In the genomic region with DNA sequence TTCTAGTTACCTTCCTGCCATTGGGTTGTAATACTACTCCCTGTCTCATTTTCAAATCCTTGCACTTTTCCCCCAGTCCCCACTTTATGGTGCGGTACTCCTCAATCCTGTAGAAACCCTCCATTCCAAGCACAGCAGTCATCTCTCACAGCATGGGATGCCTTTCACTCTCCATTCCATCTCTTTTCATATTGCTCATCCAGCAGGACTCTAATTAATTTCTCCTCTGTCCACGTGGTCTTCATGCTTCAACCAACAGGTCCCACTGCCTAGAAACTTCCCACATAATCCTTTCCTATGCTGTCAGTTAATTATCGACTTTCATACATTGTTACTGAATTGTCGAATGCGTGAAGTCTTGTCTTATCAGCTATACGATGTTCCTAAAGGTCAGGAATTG, we compare ENCODE assay signal across 29 cellular contexts.
DNase-seq lines count a peak whose midpoint lies in the region; ATAC-seq and TF ChIP-seq lines count a peak whose summit lies in the region.
"Had no signal": no experiment of that assay in that cellular context is flagged by ENCODE, and none has a peak within 500 bp of the region (broad histone marks: within the 10 kb centered on the region; RNA-seq: fewer than 3 reads in every experiment).

No MANE protein-coding gene starts in this region.

- no peaks in the 10 kb centered on the region for H4K20me1 ChIP-seq in mammary epithelial cell (ENCODE audit: insufficient read depth, low read length)

- ATAC-seq in thoracic aorta (ENCODE audit: insufficient number of reproducible peaks, low FRiP score, low read depth) (no peak), HG02884 (IDR thresholded peaks at IDR 0.05; ENCODE audit: unreplicated experiment) (no peak)
- ATAC-seq: activated naive CD4-positive, alpha-beta T cell treated with anti-CD3 and anti-CD28 coated beads, Interleukin-2, amount 50 U/mL, for 72 hours; lower lobe of right lung had no signal

- no peak overlapping the region for H2AFZ ChIP-seq in mammary epithelial cell (ENCODE audit: low read depth, low read length)

- H3K27ac ChIP-seq in mammary epithelial cell (ENCODE audit: insufficient read depth, low read depth, low read length) = no peak overlapping the region
- peak overlapping the region; percentile 12 to 87 for H3K27ac ChIP-seq in thoracic aorta
- H3K27ac ChIP-seq: 22Rv1, lower lobe of right lung, SJCRH30, testis had no signal

- 88% methylated on average over 3 of the region's 6 CpGs for WGBS in mammary epithelial cell (ENCODE audit: low coverage, missing lambda C conversion rate)

- H3K4me3 Mint-ChIP-seq in MCF 10A (ENCODE audit: unreplicated experiment) = no peak overlapping the region
- H3K4me3 Mint-ChIP-seq in brain = no peak overlapping the region
- H3K4me3 Mint-ChIP-seq: activated CD4-positive, alpha-beta memory T cell treated with anti-CD3 and anti-CD28 coated beads for 36 hours; activated T-helper 1 cell treated with anti-CD3 and anti-CD28 coated beads, Interleukin-12 subunit alpha, Interleukin-12 subunit beta, Interleukin-2, Interleukin-4 antibody, amounts not matched to agents 30 ng/mL and 10 ng/mL and 1 ng/mL, durations not matched to agents 14 hours and 24 hours and 36 hours; CD8-positive, alpha-beta memory T cell had no signal

- H3K9me3 ChIP-seq in mammary epithelial cell (replicated peaks; ENCODE audit: insufficient read depth, low read length) = no peaks in the 10 kb centered on the region
- no peaks in the 10 kb centered on the region for H3K9me3 ChIP-seq in thoracic aorta
- H3K9me3 ChIP-seq: lower lobe of right lung, Peyer's patch, SJCRH30, testis had no signal

- dilution Hi-C loops in mammary epithelial cell (cut with HindIII; ENCODE audit: low sequenced_read_pairs) = no loop called here

- POLR2A ChIA-PET in MCF 10A (lab: Yijun Ruan, JAX) = interaction anchor here (1.3 kb wide), 1 partner anchor 11 kb away, joined by 3 read pairs; no protein-coding TSS in a partner anchor

- H3K9ac ChIP-seq in mammary epithelial cell (ENCODE audit: insufficient read depth, low read length) = no peak overlapping the region

- in situ Hi-C loops in mammary epithelial cell (cut with MboI; ENCODE audit: low sequenced_read_pairs in 2 of 2) = no loop called here

- peak overlapping the region; percentile 6 for H3K27ac Mint-ChIP-seq in MCF 10A (ENCODE audit: low read depth, unreplicated experiment)
- peak overlapping the region in 4 of 5 experiments; percentile 7 to 65 (median 28) for H3K27ac Mint-ChIP-seq in brain
- H3K27ac Mint-ChIP-seq: activated CD4-positive, alpha-beta memory T cell treated with anti-CD3 and anti-CD28 coated beads for 36 hours; activated naive CD4-positive, alpha-beta T cell treated with anti-CD3 and anti-CD28 coated beads, Interleukin-2, amount 50 U/mL, for 72 hours; activated T-helper 1 cell treated with anti-CD3 and anti-CD28 coated beads, Interleukin-12 subunit alpha, Interleukin-12 subunit beta, Interleukin-2, Interleukin-4 antibody, amounts not matched to agents 30 ng/mL and 10 ng/mL and 1 ng/mL, durations not matched to agents 14 hours and 24 hours and 36 hours; progenitor cell of endocrine pancreas had no signal

- peaks cover 50% of the 10 kb centered on the region for H3K36me3 ChIP-seq in mammary epithelial cell (ENCODE audit: insufficient read depth, low read length)
- H3K36me3 ChIP-seq in thoracic aorta = peaks cover 12% of the 10 kb centered on the region

- peaks cover 40% of the 10 kb centered on the region for H3K79me2 ChIP-seq in mammary epithelial cell (ENCODE audit: insufficient read depth, low read length)

- H3K36me3 Mint-ChIP-seq in MCF 10A (ENCODE audit: insufficient read depth, unreplicated experiment) = peaks cover 50% of the 10 kb centered on the region
- peaks cover 65% of the 10 kb centered on the region for H3K36me3 Mint-ChIP-seq in brain

- TF ChIP-seq CTCF in MCF 10A (IDR thresholded peaks at IDR 0.05; ENCODE audit: unreplicated experiment) (no peak), mammary epithelial cell (conservative IDR thresholded peaks at IDR 0.05 in 1 of 2, IDR thresholded peaks at IDR 0.05 in 1 of 2; ENCODE audit: extremely low read depth in 1 of 2, insufficient read depth in 1 of 2, low read depth in 1 of 2, low read length in 2 of 2) (no peak), brain (conservative IDR thresholded peaks at IDR 0.05) (no peak), thoracic aorta (IDR thresholded peaks at IDR 0.05) (no peak), GM10266 (IDR thresholded peaks at IDR 0.05; ENCODE audit: control insufficient read depth, insufficient read depth, low read depth, missing control alignments) (no peak)

- CTCF ChIA-PET in MCF 10A (lab: Yijun Ruan, JAX) = interaction anchor here (0.7 kb wide), 1 partner anchor 53 kb away, joined by 3 read pairs; no protein-coding TSS in a partner anchor
- CTCF ChIA-PET in mammary epithelial cell (lab: Charles Lee; ENCODE audit: low non-redundant PET) = no interaction called here

- H3K4me3 ChIP-seq in mammary epithelial cell (replicated peaks in 1 of 3; ENCODE audit: insufficient read depth in 1 of 3, low read depth in 2 of 3, low read length in 3 of 3) (no peak overlapping the region), thoracic aorta (no peak overlapping the region)
- H3K4me3 ChIP-seq: lower lobe of right lung, Peyer's patch, SJCRH30, testis had no signal

- H3K27me3 ChIP-seq in mammary epithelial cell (ENCODE audit: insufficient read depth, low read length) = no peaks in the 10 kb centered on the region
- no peaks in the 10 kb centered on the region for H3K27me3 ChIP-seq in thoracic aorta (replicated peaks; ENCODE audit: insufficient read depth)
- H3K27me3 ChIP-seq: Peyer's patch, SJCRH30, testis had no signal

- H3K4me1 Mint-ChIP-seq in MCF 10A (ENCODE audit: insufficient read depth, unreplicated experiment) (peaks cover 20% of the 10 kb centered on the region), brain (peaks cover 27% of the 10 kb centered on the region)

- H3K4me2 ChIP-seq in mammary epithelial cell (ENCODE audit: insufficient read depth, low read depth, low read length) = no peak overlapping the region

- DNase-seq in MCF 10A (ENCODE audit: unreplicated experiment) = no peak
- DNase-seq in mammary epithelial cell = no peak
- peak; percentile 60 for DNase-seq in kidney tubule cell (ENCODE audit: low spot score)
- DNase-seq in thoracic aorta (ENCODE audit: low spot score) = no peak
- no peak for DNase-seq in activated gamma-delta T cell treated with Interleukin-2 at 50 U/mL for 16 hours
- DNase-seq in GM10266 (ENCODE audit: extremely low spot score) = no peak
- DNase-seq: activated CD4-positive, alpha-beta memory T cell treated with anti-CD3 and anti-CD28 coated beads for 36 hours; activated CD4-positive, CD25-positive, alpha-beta regulatory T cell treated with anti-CD3 and anti-CD28 coated beads, Interleukin-2, amount 50 U/mL, for 72 hours; activated CD8-positive, alpha-beta memory T cell treated with anti-CD3 and anti-CD28 coated beads, Interleukin-2, amount 50 U/mL, for 4 hours; AML-193; CD8-positive, alpha-beta memory T cell; GDM1; lower lobe of right lung; MM.1S; NCI-H1417 treated with DMSO at 0.1 percent for 48 hours; NCI-H2107; NCI-H748 treated with DMSO at 0.1 percent for 48 hours; Peyer's patch; SJCRH30; stimulated activated CD4-positive, alpha-beta T cell treated with anti-CD3 and anti-CD28 coated beads, Interleukin-15, amount 100 ng/mL, for 24 hours; stimulated activated naive CD4-positive, alpha-beta T cell treated with Interleukin-2 at 50 U/mL for 16 hours; T-helper 1 cell; testis had no signal

- H3K27me3 Mint-ChIP-seq in MCF 10A (ENCODE audit: insufficient read depth, unreplicated experiment) = no peaks in the 10 kb centered on the region
- H3K27me3 Mint-ChIP-seq in brain = no peaks in the 10 kb centered on the region
- H3K27me3 Mint-ChIP-seq: activated CD4-positive, alpha-beta memory T cell treated with anti-CD3 and anti-CD28 coated beads for 36 hours; CD8-positive, alpha-beta memory T cell; progenitor cell of endocrine pancreas had no signal

- intact Hi-C loops in MCF 10A (cut with micrococcal nuclease) = no loop called here
- intact Hi-C loops in mammary epithelial cell (cut with micrococcal nuclease) = no loop called here

- H3K4me1 ChIP-seq in mammary epithelial cell (ENCODE audit: insufficient read depth, low read length) (peaks cover 26% of the 10 kb centered on the region), thoracic aorta (ENCODE audit: control insufficient read depth in 1 of 2, low read depth in 2 of 2) (peaks cover 50 to 97% of the 10 kb centered on the region in 2 donors)
- H3K4me1 ChIP-seq: testis had no signal

- BruUV-seq in MCF 10A (replicated peaks; lab: Mats Ljungman, UMichigan) (TSS peak; percentile 2), mammary epithelial cell (replicated peaks; lab: Mats Ljungman, UMichigan) (no TSS peak)

- H3K9me3 Mint-ChIP-seq in MCF 10A (ENCODE audit: unreplicated experiment) = no peaks in the 10 kb centered on the region
- no peaks in the 10 kb centered on the region for H3K9me3 Mint-ChIP-seq in brain
- H3K9me3 Mint-ChIP-seq: activated CD4-positive, alpha-beta memory T cell treated with anti-CD3 and anti-CD28 coated beads for 36 hours; activated naive CD4-positive, alpha-beta T cell treated with anti-CD3 and anti-CD28 coated beads, Interleukin-2, amount 50 U/mL, for 72 hours; activated T-helper 1 cell treated with anti-CD3 and anti-CD28 coated beads, Interleukin-12 subunit alpha, Interleukin-12 subunit beta, Interleukin-2, Interleukin-4 antibody, amounts not matched to agents 30 ng/mL and 10 ng/mL and 1 ng/mL, durations not matched to agents 14 hours and 24 hours and 36 hours; CD8-positive, alpha-beta memory T cell had no signal
